26 cellular contexts compared by ENCODE assay signal in genomic region chr12:76256904-76257303, GRCh38.
DNase-seq lines count a peak whose midpoint lies in the region; ATAC-seq, FAIRE-seq and TF ChIP-seq lines count a peak whose summit lies in the region.
"Had no signal": no experiment of that assay in that cellular context is flagged by ENCODE, and none has a peak within 500 bp of the region (broad histone marks: within the 10 kb centered on the region; RNA-seq: fewer than 3 reads in every experiment).

No MANE protein-coding gene starts in this region.

- H3K27ac ChIP-seq in K562 (ENCODE audit: extremely low read depth, low read depth, low read length): no peak overlapping the region
- H3K27ac ChIP-seq: 22Rv1; BLaER1 treated with 17β-estradiol and CSF1 and Interleukin-3, amounts not matched to agents 10 nM and 100 nM; GM23248 had no signal

- H3K36me3 ChIP-seq in K562 (ENCODE audit: control insufficient read depth, insufficient read depth, low read length): no peaks in the 10 kb centered on the region
- H3K36me3 ChIP-seq: BE2C; BLaER1 treated with 17β-estradiol and CSF1 and Interleukin-3, amounts not matched to agents 10 nM and 100 nM had no signal

- H4K20me1 ChIP-seq in K562 (replicated peaks; ENCODE audit: control insufficient read depth, insufficient read depth, low read length): no peaks in the 10 kb centered on the region
- H4K20me1 ChIP-seq: BLaER1 treated with 17β-estradiol and CSF1 and Interleukin-3, amounts not matched to agents 10 nM and 100 nM had no signal

- no peaks in the 10 kb centered on the region for H3K4me1 Mint-ChIP-seq in activated naive CD8-positive, alpha-beta T cell treated with anti-CD3 and anti-CD28 coated beads, Interleukin-2, amount 50 U/mL, for 24 hours
- H3K4me1 Mint-ChIP-seq in activated naive CD8-positive, alpha-beta T cell treated with anti-CD3 and anti-CD28 coated beads for 36 hours: peaks cover 6% of the 10 kb centered on the region
- H3K4me1 Mint-ChIP-seq: CD14-positive monocyte had no signal

- no peak overlapping the region for H3K4me2 ChIP-seq in K562 (ENCODE audit: insufficient read depth, low read length)
- H3K4me2 ChIP-seq: BLaER1 treated with 17β-estradiol and CSF1 and Interleukin-3, amounts not matched to agents 10 nM and 100 nM had no signal

- no peak for TF ChIP-seq EP300 in K562 (IDR thresholded peaks at IDR 0.05; ENCODE audit: low read length)

- POLR2A ChIA-PET in K562 (lab: Yijun Ruan, JAX): interaction anchor here (0.6 kb wide), 1 partner anchor 11 kb away, joined by 3 read pairs; no protein-coding TSS in a partner anchor

- FAIRE-seq in K562 (lab: Jason Lieb, UNC): peak; percentile 60
- FAIRE-seq: A204.1, D721Med, GM12878, GM19239, H1 had no signal

- H3K4me1 ChIP-seq in K562 (replicated peaks in 1 of 2; ENCODE audit: control insufficient read depth in 2 of 2, insufficient read depth in 2 of 2, low read length in 2 of 2): no peaks in the 10 kb centered on the region
- H3K4me1 ChIP-seq: BE2C had no signal

- peaks cover 10% of the 10 kb centered on the region for H3K27me3 Mint-ChIP-seq in activated naive CD8-positive, alpha-beta T cell treated with anti-CD3 and anti-CD28 coated beads, Interleukin-2, amount 50 U/mL, for 24 hours
- peaks cover 23% of the 10 kb centered on the region for H3K27me3 Mint-ChIP-seq in activated naive CD8-positive, alpha-beta T cell treated with anti-CD3 and anti-CD28 coated beads for 36 hours
- H3K27me3 Mint-ChIP-seq: CD4-positive, alpha-beta T cell had no signal

- no peaks in the 10 kb centered on the region for H3K9me1 ChIP-seq in K562 (ENCODE audit: control insufficient read depth, insufficient read depth, low read length)

- no peaks in the 10 kb centered on the region for H3K36me3 Mint-ChIP-seq in activated naive CD8-positive, alpha-beta T cell treated with anti-CD3 and anti-CD28 coated beads, Interleukin-2, amount 50 U/mL, for 24 hours (ENCODE audit: low read depth)
- H3K36me3 Mint-ChIP-seq in activated naive CD8-positive, alpha-beta T cell treated with anti-CD3 and anti-CD28 coated beads for 36 hours: no peaks in the 10 kb centered on the region
- H3K36me3 Mint-ChIP-seq: CD14-positive monocyte; CD8-positive, alpha-beta memory T cell had no signal

- H3K79me2 ChIP-seq in K562 (ENCODE audit: control insufficient read depth, insufficient read depth, low read length): no peaks in the 10 kb centered on the region

- TF ChIP-seq CTCF in K562 (IDR thresholded peaks at IDR 0.05 in 2 of 3, conservative IDR thresholded peaks at IDR 0.05 in 1 of 3; ENCODE audit: insufficient read depth in 2 of 3, low read depth in 1 of 3, low read length in 3 of 3) (no peak), GM20000 (IDR thresholded peaks at IDR 0.05; ENCODE audit: extremely low read depth, missing control alignments) (no peak)

- no peak overlapping the region for H3K27ac Mint-ChIP-seq in activated naive CD8-positive, alpha-beta T cell treated with anti-CD3 and anti-CD28 coated beads, Interleukin-2, amount 50 U/mL, for 24 hours
- H3K27ac Mint-ChIP-seq in activated naive CD8-positive, alpha-beta T cell treated with anti-CD3 and anti-CD28 coated beads for 36 hours: no peak overlapping the region
- H3K27ac Mint-ChIP-seq: CD14-positive monocyte; CD4-positive, alpha-beta T cell; CD8-positive, alpha-beta memory T cell had no signal

- 0% methylated on average over 1 of the region's 1 CpG for WGBS in K562 (ENCODE audit: insufficient coverage, low coverage, missing lambda C conversion rate)

- no peak overlapping the region for H3K4me3 ChIP-seq in K562
- H3K4me3 ChIP-seq: BLaER1 treated with 17β-estradiol and CSF1 and Interleukin-3, amounts not matched to agents 10 nM and 100 nM; GM12878; GM23248 had no signal

- H3K9ac ChIP-seq in K562 (ENCODE audit: insufficient read depth in 1 of 2, low read depth in 2 of 2, low read length in 2 of 2): no peak overlapping the region
- H3K9ac ChIP-seq: BLaER1 treated with 17β-estradiol and CSF1 and Interleukin-3, amounts not matched to agents 10 nM and 100 nM; GM23248 had no signal

- intact Hi-C loops in K562 (cut with micrococcal nuclease): no loop called here

- no peak overlapping the region for H3K4me3 Mint-ChIP-seq in activated naive CD8-positive, alpha-beta T cell treated with anti-CD3 and anti-CD28 coated beads, Interleukin-2, amount 50 U/mL, for 24 hours
- no peak overlapping the region for H3K4me3 Mint-ChIP-seq in activated naive CD8-positive, alpha-beta T cell treated with anti-CD3 and anti-CD28 coated beads for 36 hours
- H3K4me3 Mint-ChIP-seq: CD14-positive monocyte; CD4-positive, alpha-beta T cell; CD8-positive, alpha-beta memory T cell had no signal

- TF ChIP-seq POLR2A in K562 (conservative IDR thresholded peaks at IDR 0.05): no peak

- H3K9me3 Mint-ChIP-seq in activated naive CD8-positive, alpha-beta T cell treated with anti-CD3 and anti-CD28 coated beads, Interleukin-2, amount 50 U/mL, for 24 hours: no peaks in the 10 kb centered on the region
- H3K9me3 Mint-ChIP-seq in activated naive CD8-positive, alpha-beta T cell treated with anti-CD3 and anti-CD28 coated beads for 36 hours: no peaks in the 10 kb centered on the region
- H3K9me3 Mint-ChIP-seq: CD4-positive, alpha-beta T cell had no signal

- no peak overlapping the region for H2AFZ ChIP-seq in K562 (ENCODE audit: low read depth, low read length)
- H2AFZ ChIP-seq: GM23248 had no signal

- H3K27me3 ChIP-seq in K562 (ENCODE audit: control insufficient read depth in 2 of 2, insufficient read depth in 2 of 2, low read length in 2 of 2): peaks cover 0 to 2% of the 10 kb centered on the region in 2 experiments; a peak in 2 of 5 replicates
- H3K27me3 ChIP-seq: BLaER1 treated with 17β-estradiol and CSF1 and Interleukin-3, amounts not matched to agents 10 nM and 100 nM had no signal

- peak; percentile 36 for ATAC-seq in activated naive CD8-positive, alpha-beta T cell treated with anti-CD3 and anti-CD28 coated beads, Interleukin-2, amount 50 U/mL, for 24 hours
- ATAC-seq in K562: no peak
- ATAC-seq: GM12878 had no signal

- CTCF ChIA-PET in K562 (lab: Yijun Ruan, JAX; ENCODE audit: low intra/inter-chr PET ratio): no interaction called here

- no peak for TF ChIP-seq RAD21 in K562 (CRISPR knock-in tag; conservative IDR thresholded peaks at IDR 0.05 in 1 of 2, IDR thresholded peaks at IDR 0.05 in 1 of 2)

- in situ Hi-C loops in K562 (cut with MboI): no loop called here

- BruUV-seq in K562 (replicated peaks; lab: Mats Ljungman, UMichigan): no TSS peak

- DNase-seq in activated naive CD8-positive, alpha-beta T cell treated with anti-CD3 and anti-CD28 coated beads, Interleukin-2, amount 50 U/mL, for 24 hours: no peak
- no peak for DNase-seq in activated naive CD8-positive, alpha-beta T cell treated with anti-CD3 and anti-CD28 coated beads for 36 hours
- DNase-seq in K562 (ENCODE audit: extremely low read depth in 1 of 4, low spot score in 3 of 4) (no peak), myocyte (ENCODE audit: low read depth) (peak; percentile 76), AG08395 (ENCODE audit: low spot score) (no peak), GM20000 (ENCODE audit: low spot score) (no peak)
- DNase-seq in stimulated activated CD8-positive, alpha-beta memory T cell treated with anti-CD3 and anti-CD28 coated beads, Interleukin-4, amount 100 ng/mL, for 48 hours: no peak
- DNase-seq: AML-193; BE2C; CD4-positive, alpha-beta T cell; CD8-positive, alpha-beta memory T cell; DMS 273 treated with DMSO at 0.1 percent for 48 hours; DMS79; EL; GDM1; GM23248; H7; HCEC 1CT had no signal

- no peaks in the 10 kb centered on the region for H3K9me3 ChIP-seq in K562 (replicated peaks; ENCODE audit: control insufficient read depth, insufficient read depth, low read depth, low read length)
- H3K9me3 ChIP-seq: BE2C had no signal

TF ChIP-seq in K562, 482 proteins besides CTCF, POLR2A, EP300 and RAD21:
- no peak for TF ChIP-seq CCAR2 (IDR thresholded peaks at IDR 0.05; ENCODE audit: low read depth, low read length)
- no peak for TF ChIP-seq CREB3L1 (IDR thresholded peaks at IDR 0.05; ENCODE audit: borderline replicate concordance, low read depth)
- no peak for TF ChIP-seq ERF (CRISPR knock-in tag; IDR thresholded peaks at IDR 0.05)
- no peak for TF ChIP-seq USF1 (CRISPR knock-in tag; IDR thresholded peaks at IDR 0.05)
- no peak for TF ChIP-seq HEY1 (CRISPR knock-in tag; IDR thresholded peaks at IDR 0.05; ENCODE audit: borderline replicate concordance)
- no peak for TF ChIP-seq GABPA (tag; conservative IDR thresholded peaks at IDR 0.05; ENCODE audit: low read depth)
- TF ChIP-seq ZSCAN32 (CRISPR knock-in tag; IDR thresholded peaks at IDR 0.05): no peak
